Comparison of ENCODE assay signal across 23 cellular contexts in the genomic region with DNA sequence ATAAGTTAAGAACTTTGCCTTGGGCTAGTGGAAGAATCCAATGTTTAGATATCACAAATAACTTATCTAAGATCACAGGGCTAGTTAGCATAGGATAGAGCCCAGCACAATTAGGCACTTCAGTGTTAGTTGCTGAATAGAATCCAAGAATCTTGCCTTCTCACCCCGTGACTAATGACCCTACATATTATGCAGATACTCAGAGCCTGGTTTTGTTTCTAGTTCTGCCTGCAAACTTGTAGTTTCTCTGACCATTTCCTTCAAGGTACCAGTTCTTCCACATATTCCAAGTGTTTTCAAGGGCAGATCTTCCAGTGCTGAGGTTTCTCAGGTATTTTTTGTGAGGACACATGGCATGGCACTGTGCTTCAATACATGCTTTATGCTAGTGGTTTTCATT.
"Had no signal": no experiment of that assay in that cellular context is flagged by ENCODE, and none has a peak within 500 bp of the region (broad histone marks: within the 10 kb centered on the region; RNA-seq: fewer than 3 reads in every experiment).

No MANE protein-coding gene starts in this region.

- H3K36me3 ChIP-seq: adrenal gland, heart right ventricle, left ventricle myocardium inferior, pancreas, upper lobe of left lung, WERI-Rb-1 had no signal

- H3K27ac ChIP-seq: adrenal gland, heart right ventricle, left ventricle myocardium inferior, pancreas, testis, upper lobe of left lung, WERI-Rb-1 had no signal

- DNase-seq: activated CD4-positive, alpha-beta T cell treated with anti-CD3 and anti-CD28 coated beads for 1 hour; activated CD8-positive, alpha-beta memory T cell treated with anti-CD3 and anti-CD28 coated beads for 24 hours; activated CD8-positive, alpha-beta memory T cell treated with anti-CD3 and anti-CD28 coated beads, Interleukin-2, amount 50 U/mL, for 48 hours; activated gamma-delta T cell; activated T-cell treated with anti-CD3 and anti-CD28 coated beads, Interleukin-2, amount 50 U/mL, for 48 hours; adrenal gland; caudate nucleus; endodermal cell; erythroblast; heart right ventricle; immature natural killer cell; kidney glomerular epithelial cell; left ventricle myocardium inferior; mucosa of descending colon; naive B cell; pancreas; stimulated activated CD4-positive, alpha-beta T cell treated with anti-CD3 and anti-CD28 coated beads, Interleukin-4, amount 100 ng/mL, for 4 hours; SW 1271; testis; upper lobe of left lung; WERI-Rb-1 had no signal

- H3K4me3 ChIP-seq: adrenal gland, heart right ventricle, left ventricle myocardium inferior, mucosa of descending colon, pancreas, testis, upper lobe of left lung had no signal

- H3K27me3 ChIP-seq: adrenal gland, heart right ventricle, pancreas, testis, upper lobe of left lung had no signal

- H3K4me1 ChIP-seq: adrenal gland, heart right ventricle, left ventricle myocardium inferior, pancreas, testis, upper lobe of left lung had no signal

- ATAC-seq: heart right ventricle; mucosa of descending colon; pancreas; sciatic nerve; stimulated activated memory B cell treated with anti-CD40 and anti-IgM and Interleukin-4, amounts not matched to agents 10 μg/mL and 1 μg/mL and 100 μg/mL, for 72 hours had no signal

- H3K9me3 ChIP-seq: adrenal gland, pancreas, testis had no signal
